In genomic region chr12:130178291-130178690, GRCh38 we compare ENCODE assay signal across 7 cellular contexts. TPM values are rescaled to one million over a fixed set of nuclear protein-coding genes. Genes with fewer than 3 reads are reported as not detected.
"Had no signal": no experiment of that assay in that cellular context is flagged by ENCODE, and none has a peak within 500 bp of the region (broad histone marks: within the 10 kb centered on the region; RNA-seq: fewer than 3 reads in every experiment).

No MANE protein-coding gene starts in this region.

- DNase-seq: H9, HCEC 1CT had no signal

- H3K4me1 Mint-ChIP-seq: GM23338, IgD-negative memory B cell had no signal

- ATAC-seq: GM23338, HepG2 had no signal

- H3K27ac Mint-ChIP-seq: GM23338, H9, IgD-negative memory B cell had no signal

- H3K27me3 Mint-ChIP-seq: IgD-negative memory B cell had no signal

- H3K4me3 Mint-ChIP-seq: GM23338, H9, IgD-negative memory B cell had no signal

- H3K4me3 ChIP-seq: GM23338 had no signal

- H2AFZ ChIP-seq: GM23338 had no signal

- H3K27ac ChIP-seq: HL-60 had no signal

- H3K36me3 Mint-ChIP-seq: IgD-negative memory B cell had no signal

RNA-seq across cellular contexts. Expression of gene FZD10, which starts 16.0 kb away (rescaled TPM):
- total RNA-seq: HepG2, HT1080 had no signal
